ENCODE assay signal across 1 cellular context in the genomic region with DNA sequence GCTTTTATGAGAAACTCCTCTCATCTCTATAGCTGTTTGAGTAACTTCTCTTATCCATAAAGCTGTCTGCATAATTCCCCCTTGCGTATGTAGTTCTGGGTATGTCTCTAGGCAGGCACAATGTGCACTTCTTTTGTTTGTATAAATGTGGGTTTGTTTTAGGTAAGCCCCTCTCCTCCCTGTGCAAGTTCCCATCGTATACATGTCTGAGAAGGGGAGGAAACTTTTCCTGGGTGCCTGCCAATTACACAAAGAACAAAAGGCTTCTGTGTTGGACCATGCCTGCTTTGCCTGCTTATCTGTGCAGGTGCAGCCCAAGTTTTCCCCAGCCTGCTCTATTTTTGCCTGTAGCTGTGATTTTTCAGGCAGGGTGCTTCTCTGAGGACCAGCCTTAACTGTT.
TF ChIP-seq lines count a peak whose summit lies in the region.

No MANE protein-coding gene starts in this region.

TF ChIP-seq in IMR-90, 13 proteins besides CTCF, POLR2A, EP300 and RAD21:
- TF ChIP-seq MAFK (IDR thresholded peaks at IDR 0.05; ENCODE audit: low read depth, low read length) = no peak
- no peak for TF ChIP-seq FOS (IDR thresholded peaks at IDR 0.05; ENCODE audit: low read depth, low read length)
- TF ChIP-seq CHD1 (IDR thresholded peaks at IDR 0.05; ENCODE audit: low read depth, low read length) = no peak
- TF ChIP-seq CEBPB (IDR thresholded peaks at IDR 0.05; ENCODE audit: low read depth, low read length) = no peak
- no peak for TF ChIP-seq SMC3 (IDR thresholded peaks at IDR 0.05; ENCODE audit: low read depth, low read length)
- no peak for TF ChIP-seq RCOR1 (IDR thresholded peaks at IDR 0.05; ENCODE audit: insufficient replicate concordance, low read length)
- TF ChIP-seq RFX5 (IDR thresholded peaks at IDR 0.05; ENCODE audit: low read depth, low read length) = no peak
- TF ChIP-seq ELK1 (IDR thresholded peaks at IDR 0.05; ENCODE audit: borderline replicate concordance, low read depth, low read length) = no peak
- no peak for TF ChIP-seq NFE2L2 (IDR thresholded peaks at IDR 0.05; ENCODE audit: low read depth, low read length)
- TF ChIP-seq BHLHE40 (IDR thresholded peaks at IDR 0.05; ENCODE audit: low read depth, low read length) = no peak
- TF ChIP-seq, protein P1, sequence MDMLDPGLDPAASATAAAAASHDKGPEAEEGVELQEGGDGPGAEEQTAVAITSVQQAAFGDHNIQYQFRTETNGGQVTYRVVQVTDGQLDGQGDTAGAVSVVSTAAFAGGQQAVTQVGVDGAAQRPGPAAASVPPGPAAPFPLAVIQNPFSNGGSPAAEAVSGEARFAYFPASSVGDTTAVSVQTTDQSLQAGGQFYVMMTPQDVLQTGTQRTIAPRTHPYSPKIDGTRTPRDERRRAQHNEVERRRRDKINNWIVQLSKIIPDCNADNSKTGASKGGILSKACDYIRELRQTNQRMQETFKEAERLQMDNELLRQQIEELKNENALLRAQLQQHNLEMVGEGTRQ (IDR thresholded peaks at IDR 0.05; ENCODE audit: low read depth, low read length) = no peak
- TF ChIP-seq MXI1 (IDR thresholded peaks at IDR 0.05; ENCODE audit: borderline replicate concordance, low read depth, low read length) = no peak
- TF ChIP-seq MAZ (IDR thresholded peaks at IDR 0.05; ENCODE audit: borderline replicate concordance, low read depth, low read length) = no peak
